ENCODE assay signal across 16 cellular contexts in genomic region chr1:46492269-46492853, GRCh38. TPM values are rescaled to one million over a fixed set of nuclear protein-coding genes. Genes with fewer than 3 reads are reported as not detected.
"Had no signal": no experiment of that assay in that cellular context is flagged by ENCODE, and none has a peak within 500 bp of the region (broad histone marks: within the 10 kb centered on the region; RNA-seq: fewer than 3 reads in every experiment).

No MANE protein-coding gene starts in this region.

- FAIRE-seq: colon, islet of Langerhans, pancreas had no signal

- H3K27ac Mint-ChIP-seq: activated naive CD4-positive, alpha-beta T cell treated with anti-CD3 and anti-CD28 coated beads, Interleukin-2, amount 10 ng/mL, durations not matched to agents 7 days and 5 days; stimulated activated memory B cell treated with anti-CD40 and anti-IgM and Interleukin-4, amounts not matched to agents 10 μg/mL and 1 μg/mL and 100 μg/mL, for 72 hours; T-helper 17 cell had no signal

- H3K36me3 ChIP-seq: adrenal gland, pancreas, tibial nerve had no signal

- H3K9me3 ChIP-seq: adrenal gland, pancreas, tibial nerve had no signal

- H3K4me3 Mint-ChIP-seq: activated naive CD4-positive, alpha-beta T cell treated with anti-CD3 and anti-CD28 coated beads, Interleukin-2, amount 10 ng/mL, durations not matched to agents 7 days and 5 days; stimulated activated memory B cell treated with anti-CD40 and anti-IgM and Interleukin-4, amounts not matched to agents 10 μg/mL and 1 μg/mL and 100 μg/mL, for 72 hours; T-helper 17 cell had no signal

- H3K4me1 ChIP-seq: foreskin keratinocyte had no signal

- ATAC-seq: foreskin keratinocyte; left lobe of liver; pancreas; stimulated activated memory B cell treated with anti-CD40 and anti-IgM and Interleukin-4, amounts not matched to agents 10 μg/mL and 1 μg/mL and 100 μg/mL, for 72 hours; T-helper 17 cell had no signal

- H3K27ac ChIP-seq: adrenal gland, foreskin keratinocyte, pancreas, tibial nerve had no signal

- H3K9me3 Mint-ChIP-seq: activated naive CD4-positive, alpha-beta T cell treated with anti-CD3 and anti-CD28 coated beads, Interleukin-2, amount 10 ng/mL, durations not matched to agents 7 days and 5 days; stimulated activated memory B cell treated with anti-CD40 and anti-IgM and Interleukin-4, amounts not matched to agents 10 μg/mL and 1 μg/mL and 100 μg/mL, for 72 hours had no signal

- DNase-seq: activated CD4-positive, CD25-positive, alpha-beta regulatory T cell; activated naive CD4-positive, alpha-beta T cell treated with anti-CD3 and anti-CD28 coated beads, Interleukin-2, amount 10 ng/mL, durations not matched to agents 7 days and 5 days; adrenal gland; caudate nucleus; effector CD8-positive, alpha-beta T cell; foreskin keratinocyte; stimulated activated CD4-positive, alpha-beta T cell treated with anti-CD3 and anti-CD28 coated beads, Interleukin-12 subunit alpha, Interleukin-12 subunit beta, amount 100 ng/mL, for 4 hours; T-helper 17 cell had no signal

- H3K36me3 Mint-ChIP-seq: stimulated activated memory B cell treated with anti-CD40 and anti-IgM and Interleukin-4, amounts not matched to agents 10 μg/mL and 1 μg/mL and 100 μg/mL, for 72 hours had no signal

- H3K4me3 ChIP-seq: adrenal gland, pancreas, tibial nerve had no signal

RNA-seq across cellular contexts. Expression of gene DMBX1, which starts 2.7 kb away (rescaled TPM):
- total RNA-seq: foreskin keratinocyte, left lobe of liver, lung microvascular endothelial cell, pancreas, subcutaneous adipose tissue, T-helper 17 cell, tibial nerve had no signal
- polyA plus RNA-seq: foreskin keratinocyte, pancreas had no signal

RNA-seq across cellular contexts. Expression of gene KNCN, which starts 59.1 kb away (rescaled TPM):
- total RNA-seq: adrenal gland, foreskin keratinocyte, left lobe of liver, lung microvascular endothelial cell, pancreas, subcutaneous adipose tissue, T-helper 17 cell, tibial nerve had no signal
- polyA plus RNA-seq: foreskin keratinocyte, pancreas had no signal
